In the genomic region with DNA sequence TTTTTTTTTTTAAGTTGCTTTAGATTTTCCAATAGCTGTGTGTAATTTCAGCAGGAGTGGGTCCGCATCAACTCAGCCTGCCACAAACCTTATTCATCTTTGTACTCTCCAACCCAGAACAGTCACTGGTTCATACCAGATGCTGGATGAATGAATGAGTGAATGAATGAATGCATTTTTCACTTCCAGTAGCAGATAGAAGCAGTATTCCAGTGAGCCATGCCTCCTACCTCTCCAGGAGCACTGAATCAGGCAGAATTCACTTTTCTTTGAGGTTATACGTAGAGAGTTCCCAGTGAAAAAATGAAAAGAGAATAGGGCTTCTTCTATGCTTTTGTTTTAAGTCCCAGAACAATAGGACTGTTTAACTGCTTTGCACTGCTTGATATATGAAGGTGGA, we compare ENCODE assay signal across 22 cellular contexts.
"Had no signal": no experiment of that assay in that cellular context is flagged by ENCODE, and none has a peak within 500 bp of the region (broad histone marks: within the 10 kb centered on the region; RNA-seq: fewer than 3 reads in every experiment).

No MANE protein-coding gene starts in this region.

- H3K4me1 Mint-ChIP-seq: activated naive CD4-positive, alpha-beta T cell treated with anti-CD3 and anti-CD28 coated beads, Interleukin-2, amount 50 U/mL, for 24 hours; mesothelial cell of epicardium had no signal

- H3K4me1 ChIP-seq: ascending aorta, breast epithelium, stomach, upper lobe of left lung had no signal

- H3K9me3 Mint-ChIP-seq: activated naive CD4-positive, alpha-beta T cell treated with anti-CD3 and anti-CD28 coated beads, Interleukin-2, amount 50 U/mL, for 24 hours; effector memory CD8-positive, alpha-beta T cell; mesothelial cell of epicardium; stimulated activated effector memory CD8-positive, alpha-beta T cell treated with anti-CD3 and anti-CD28 coated beads, Interleukin-12 subunit alpha, Interleukin-12 subunit beta, amount 100 ng/mL, for 72 hours had no signal

- H3K36me3 ChIP-seq: ascending aorta, breast epithelium, neutrophil, pancreas, stomach, upper lobe of left lung, WERI-Rb-1 had no signal

- H3K9me3 ChIP-seq: ascending aorta, neutrophil, pancreas, stomach, upper lobe of left lung had no signal

- H3K27ac ChIP-seq: ascending aorta, breast epithelium, epithelial cell of prostate, neutrophil, pancreas, stomach, upper lobe of left lung, WERI-Rb-1 had no signal

- ATAC-seq: effector memory CD8-positive, alpha-beta T cell; sciatic nerve; stimulated activated effector memory CD8-positive, alpha-beta T cell treated with anti-CD3 and anti-CD28 coated beads, Interleukin-12 subunit alpha, Interleukin-12 subunit beta, amount 100 ng/mL, for 72 hours had no signal

- H3K27me3 Mint-ChIP-seq: activated naive CD4-positive, alpha-beta T cell treated with anti-CD3 and anti-CD28 coated beads, Interleukin-2, amount 50 U/mL, for 24 hours; effector memory CD8-positive, alpha-beta T cell had no signal

- H3K36me3 Mint-ChIP-seq: mesothelial cell of epicardium; stimulated activated effector memory CD8-positive, alpha-beta T cell treated with anti-CD3 and anti-CD28 coated beads, Interleukin-12 subunit alpha, Interleukin-12 subunit beta, amount 100 ng/mL, for 72 hours had no signal

- DNase-seq: activated CD4-positive, alpha-beta T cell treated with anti-CD3 and anti-CD28 coated beads, Interleukin-2, amount 50 U/mL, for 4 hours; activated gamma-delta T cell; cerebellar nuclear complex; dermis blood vessel endothelial cell; effector memory CD8-positive, alpha-beta T cell; foreskin fibroblast; hippocampal formation; stimulated activated CD4-positive, alpha-beta T cell treated with anti-CD3 and anti-CD28 coated beads, Interleukin-4, amount 100 ng/mL, for 24 hours; stomach; upper lobe of left lung; WERI-Rb-1 had no signal

- H3K27me3 ChIP-seq: ascending aorta, breast epithelium, neutrophil, pancreas, stomach, upper lobe of left lung had no signal

- H3K4me3 ChIP-seq: ascending aorta, breast epithelium, lung, pancreas, stomach, upper lobe of left lung had no signal

- H3K4me3 Mint-ChIP-seq: activated naive CD4-positive, alpha-beta T cell treated with anti-CD3 and anti-CD28 coated beads, Interleukin-2, amount 50 U/mL, for 24 hours; effector memory CD8-positive, alpha-beta T cell; mesothelial cell of epicardium; stimulated activated effector memory CD8-positive, alpha-beta T cell treated with anti-CD3 and anti-CD28 coated beads, Interleukin-12 subunit alpha, Interleukin-12 subunit beta, amount 100 ng/mL, for 72 hours had no signal

- H3K27ac Mint-ChIP-seq: activated naive CD4-positive, alpha-beta T cell treated with anti-CD3 and anti-CD28 coated beads, Interleukin-2, amount 50 U/mL, for 24 hours; effector memory CD8-positive, alpha-beta T cell; mesothelial cell of epicardium; stimulated activated effector memory CD8-positive, alpha-beta T cell treated with anti-CD3 and anti-CD28 coated beads, Interleukin-12 subunit alpha, Interleukin-12 subunit beta, amount 100 ng/mL, for 72 hours had no signal

- FAIRE-seq: keratinocyte, pancreas had no signal
